In genomic region chr3:179069762-179070390, GRCh38 we compare ENCODE assay signal across 1 cellular context.
TF ChIP-seq lines count a peak whose summit lies in the region.

No MANE protein-coding gene starts in this region.

TF ChIP-seq in A549, 52 proteins besides CTCF, POLR2A, EP300 and RAD21 (continued from another document):
- TF ChIP-seq, protein P1, sequence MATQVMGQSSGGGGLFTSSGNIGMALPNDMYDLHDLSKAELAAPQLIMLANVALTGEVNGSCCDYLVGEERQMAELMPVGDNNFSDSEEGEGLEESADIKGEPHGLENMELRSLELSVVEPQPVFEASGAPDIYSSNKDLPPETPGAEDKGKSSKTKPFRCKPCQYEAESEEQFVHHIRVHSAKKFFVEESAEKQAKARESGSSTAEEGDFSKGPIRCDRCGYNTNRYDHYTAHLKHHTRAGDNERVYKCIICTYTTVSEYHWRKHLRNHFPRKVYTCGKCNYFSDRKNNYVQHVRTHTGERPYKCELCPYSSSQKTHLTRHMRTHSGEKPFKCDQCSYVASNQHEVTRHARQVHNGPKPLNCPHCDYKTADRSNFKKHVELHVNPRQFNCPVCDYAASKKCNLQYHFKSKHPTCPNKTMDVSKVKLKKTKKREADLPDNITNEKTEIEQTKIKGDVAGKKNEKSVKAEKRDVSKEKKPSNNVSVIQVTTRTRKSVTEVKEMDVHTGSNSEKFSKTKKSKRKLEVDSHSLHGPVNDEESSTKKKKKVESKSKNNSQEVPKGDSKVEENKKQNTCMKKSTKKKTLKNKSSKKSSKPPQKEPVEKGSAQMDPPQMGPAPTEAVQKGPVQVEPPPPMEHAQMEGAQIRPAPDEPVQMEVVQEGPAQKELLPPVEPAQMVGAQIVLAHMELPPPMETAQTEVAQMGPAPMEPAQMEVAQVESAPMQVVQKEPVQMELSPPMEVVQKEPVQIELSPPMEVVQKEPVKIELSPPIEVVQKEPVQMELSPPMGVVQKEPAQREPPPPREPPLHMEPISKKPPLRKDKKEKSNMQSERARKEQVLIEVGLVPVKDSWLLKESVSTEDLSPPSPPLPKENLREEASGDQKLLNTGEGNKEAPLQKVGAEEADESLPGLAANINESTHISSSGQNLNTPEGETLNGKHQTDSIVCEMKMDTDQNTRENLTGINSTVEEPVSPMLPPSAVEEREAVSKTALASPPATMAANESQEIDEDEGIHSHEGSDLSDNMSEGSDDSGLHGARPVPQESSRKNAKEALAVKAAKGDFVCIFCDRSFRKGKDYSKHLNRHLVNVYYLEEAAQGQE (IDR thresholded peaks at IDR 0.05): no peak
- TF ChIP-seq ATOH8 (CRISPR knock-in tag; IDR thresholded peaks at IDR 0.05; ENCODE audit: low read depth) (no peak), MAFK (IDR thresholded peaks at IDR 0.05; ENCODE audit: partially characterized antibody) (no peak), RARB (CRISPR knock-in tag; IDR thresholded peaks at IDR 0.05) (no peak)
